Comparison of ENCODE assay signal across 26 cellular contexts in the genomic region with DNA sequence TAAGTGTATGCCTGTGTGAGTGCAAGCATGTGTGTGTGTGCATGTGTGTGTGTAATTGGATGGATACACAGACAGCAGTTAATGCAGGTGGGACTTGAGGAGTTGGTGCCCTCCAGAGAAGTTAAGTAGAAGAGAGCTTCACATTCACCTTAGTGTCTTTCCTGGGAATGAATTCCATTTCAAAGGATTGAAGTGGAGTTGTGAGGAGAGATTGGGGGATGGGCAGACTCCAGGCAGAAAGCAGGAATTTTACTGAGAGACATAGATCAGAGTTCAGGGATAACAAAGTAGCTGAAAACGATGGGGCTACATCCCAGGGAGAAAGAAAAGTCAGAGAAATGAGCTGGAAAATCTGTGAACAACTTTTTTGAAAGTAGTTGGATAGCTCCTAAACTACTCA.
"Had no signal": no experiment of that assay in that cellular context is flagged by ENCODE, and none has a peak within 500 bp of the region (broad histone marks: within the 10 kb centered on the region; RNA-seq: fewer than 3 reads in every experiment).

No MANE protein-coding gene starts in this region.

- FAIRE-seq: endometrium, islet of Langerhans, keratinocyte had no signal

- ATAC-seq: effector memory CD8-positive, alpha-beta T cell; esophagus mucosa; gastrocnemius medialis; heart right ventricle; left cardiac atrium; left lung; left ventricle myocardium superior; lower lobe of right lung; naive thymus-derived CD4-positive, alpha-beta T cell had no signal

- H3K36me3 ChIP-seq: colonic mucosa, esophagus squamous epithelium, gastrocnemius medialis, heart right ventricle, left lung, lower lobe of right lung had no signal

- H3K27me3 ChIP-seq: colonic mucosa, esophagus squamous epithelium, gastrocnemius medialis had no signal

- H3K27ac Mint-ChIP-seq: dendritic cell treated with granulocyte-macrophage colony-stimulating factor and Interleukin-4, amounts not matched to agents 40 ng/mL and 50 ng/mL, for 4 days; effector memory CD8-positive, alpha-beta T cell; endodermal cell; naive thymus-derived CD4-positive, alpha-beta T cell had no signal

- H3K4me3 Mint-ChIP-seq: dendritic cell treated with granulocyte-macrophage colony-stimulating factor and Interleukin-4, amounts not matched to agents 40 ng/mL and 50 ng/mL, for 4 days; effector memory CD8-positive, alpha-beta T cell; endodermal cell; naive thymus-derived CD4-positive, alpha-beta T cell had no signal

- H3K4me1 ChIP-seq: colonic mucosa, esophagus squamous epithelium, gastrocnemius medialis, heart right ventricle, left lung, lower lobe of right lung had no signal

- DNase-seq: colonic mucosa; cortex of kidney; effector CD8-positive, alpha-beta T cell; effector memory CD8-positive, alpha-beta T cell; endodermal cell; erythroblast; esophagus squamous epithelium; foreskin fibroblast; foreskin melanocyte; gastrocnemius medialis; glutamatergic neuron; heart right ventricle; hippocampal formation; left cardiac atrium; left lung; left ventricle myocardium superior; lower lobe of right lung; mesenchymal stem cell; midbrain; naive thymus-derived CD4-positive, alpha-beta T cell had no signal

- H3K4me3 ChIP-seq: colonic mucosa, esophagus squamous epithelium, gastrocnemius medialis, heart right ventricle, left lung, lower lobe of right lung had no signal

- H3K27ac ChIP-seq: colonic mucosa, epithelial cell of prostate, esophagus squamous epithelium, gastrocnemius medialis, heart right ventricle, left lung, lower lobe of right lung had no signal

- H3K27me3 Mint-ChIP-seq: dendritic cell treated with granulocyte-macrophage colony-stimulating factor and Interleukin-4, amounts not matched to agents 40 ng/mL and 50 ng/mL, for 4 days; effector memory CD8-positive, alpha-beta T cell had no signal

- H3K36me3 Mint-ChIP-seq: naive thymus-derived CD4-positive, alpha-beta T cell had no signal

- H3K9me3 ChIP-seq: colonic mucosa, gastrocnemius medialis, lower lobe of right lung had no signal

- H3K4me1 Mint-ChIP-seq: naive thymus-derived CD4-positive, alpha-beta T cell had no signal
